ENCODE assay signal across 23 cellular contexts in genomic region chr7:125253454-125254182, GRCh38.
DNase-seq lines count a peak whose midpoint lies in the region; FAIRE-seq and TF ChIP-seq lines count a peak whose summit lies in the region.
"Had no signal": no experiment of that assay in that cellular context is flagged by ENCODE, and none has a peak within 500 bp of the region (broad histone marks: within the 10 kb centered on the region; RNA-seq: fewer than 3 reads in every experiment).

No MANE protein-coding gene starts in this region.

- H3K9me1 ChIP-seq in endothelial cell of umbilical vein (replicated peaks; ENCODE audit: control insufficient read depth, extremely low read depth, insufficient read depth, low read length): no peaks in the 10 kb centered on the region

- H3K23ac ChIP-seq in mesenchymal stem cell (ENCODE audit: low read length in 2 of 2): no peak overlapping the region

- no peaks in the 10 kb centered on the region for H3K79me2 ChIP-seq in PC-9 (ENCODE audit: low read depth)
- no peaks in the 10 kb centered on the region for H3K79me2 ChIP-seq in endothelial cell of umbilical vein (ENCODE audit: control insufficient read depth, insufficient read depth, low read length)

- H3K9me2 ChIP-seq in PC-9 (ENCODE audit: insufficient read depth): no peaks in the 10 kb centered on the region; the same call in 1 of the 2 replicates

- no peak overlapping the region for H3K9ac ChIP-seq in endothelial cell of umbilical vein (replicated peaks; ENCODE audit: extremely low read depth, insufficient read depth, low read length)
- H3K9ac ChIP-seq in mesenchymal stem cell (ENCODE audit: low read length): no peak overlapping the region
- H3K9ac ChIP-seq: GM23248, KMS-11 had no signal

- no TSS peak for BruUV-seq in PC-9 (replicated peaks; lab: Mats Ljungman, UMichigan)
- no TSS peak for BruUV-seq in endothelial cell of umbilical vein (replicated peaks; lab: Mats Ljungman, UMichigan)

- H3K27ac ChIP-seq in PC-9 (no peak overlapping the region), endothelial cell of umbilical vein (ENCODE audit: insufficient read depth, low read depth, low read length) (no peak overlapping the region), mesenchymal stem cell (ENCODE audit: low read length, poor library complexity, severe bottlenecking) (no peak overlapping the region), ascending aorta (no peak overlapping the region)
- H3K27ac ChIP-seq: GM23248, KMS-11, neutrophil, Peyer's patch, sigmoid colon, SJSA1 had no signal

- no peak overlapping the region for H2AK5ac ChIP-seq in mesenchymal stem cell (ENCODE audit: low read length, severe bottlenecking)

- WGBS in mesenchymal stem cell: 86% methylated on average over 2 of the region's 2 CpGs

- no peak overlapping the region for H2BK5ac ChIP-seq in mesenchymal stem cell (ENCODE audit: low read depth, low read length, poor library complexity, severe bottlenecking)

- no peak overlapping the region for H3K18ac ChIP-seq in mesenchymal stem cell (ENCODE audit: low read depth in 1 of 2, low read length in 2 of 2)

- DNase-seq in HPDE6-E6E7 (ENCODE audit: extremely low spot score) (peak; percentile 55), PC-9 (peak in 1 of 2 experiments; percentile 77), endothelial cell of umbilical vein (ENCODE audit: low read depth, low spot score) (no peak), mesenchymal stem cell (peak; percentile 6), ascending aorta (ENCODE audit: low spot score in 2 of 2) (no peak), GM10266 (ENCODE audit: extremely low spot score) (no peak)
- no peak for DNase-seq in activated CD8-positive, alpha-beta memory T cell treated with anti-CD3 and anti-CD28 coated beads, Interleukin-2, amount 50 U/mL, for 4 hours
- DNase-seq: activated CD4-positive, alpha-beta T cell treated with anti-CD3 and anti-CD28 coated beads for 1 hour; activated CD8-positive, alpha-beta T cell treated with anti-CD3 and anti-CD28 coated beads for 36 hours; C1 segment of cervical spinal cord; EL; GM23248; NCI-H1694; NCI-H2171 treated with DMSO at 0.1 percent for 48 hours; NCI-H510A treated with DMSO at 0.1 percent for 48 hours; Peyer's patch; sigmoid colon; stimulated activated CD4-positive, alpha-beta T cell treated with anti-CD3 and anti-CD28 coated beads, Interleukin-4, amount 100 ng/mL, for 4 hours; substantia nigra had no signal

- H4K8ac ChIP-seq in mesenchymal stem cell (ENCODE audit: low read length): no peak overlapping the region

- H4K20me1 ChIP-seq in PC-9 (ENCODE audit: insufficient read depth) (no peaks in the 10 kb centered on the region), endothelial cell of umbilical vein (replicated peaks; ENCODE audit: control insufficient read depth, extremely low read depth, insufficient read depth, low read length) (no peaks in the 10 kb centered on the region)

- H3K9me3 ChIP-seq in PC-9 (ENCODE audit: insufficient read depth, low read depth): no peaks in the 10 kb centered on the region
- H3K9me3 ChIP-seq in endothelial cell of umbilical vein (replicated peaks; ENCODE audit: control insufficient read depth, insufficient read depth, low read length): no peaks in the 10 kb centered on the region
- peaks cover 5% of the 10 kb centered on the region for H3K9me3 ChIP-seq in mesenchymal stem cell (ENCODE audit: control insufficient read depth, low read length)
- no peaks in the 10 kb centered on the region for H3K9me3 ChIP-seq in ascending aorta
- H3K9me3 ChIP-seq: neutrophil, Peyer's patch, sigmoid colon, SJSA1 had no signal

- H3K4me2 ChIP-seq in PC-9 (no peak overlapping the region), endothelial cell of umbilical vein (ENCODE audit: insufficient read depth, low read length) (no peak overlapping the region), mesenchymal stem cell (ENCODE audit: low read length, poor library complexity, severe bottlenecking) (no peak overlapping the region)
- H3K4me2 ChIP-seq: KMS-11 had no signal

- CTCF ChIA-PET in PC-9 (lab: Charles Lee): no interaction called here
- CTCF ChIA-PET in endothelial cell of umbilical vein (lab: Charles Lee): no interaction called here

- H2BK15ac ChIP-seq in mesenchymal stem cell (ENCODE audit: low read depth, poor library complexity, severe bottlenecking): no peak overlapping the region

- no peak overlapping the region for H3K4me3 ChIP-seq in PC-9
- no peak overlapping the region for H3K4me3 ChIP-seq in endothelial cell of umbilical vein (replicated peaks in 1 of 3; ENCODE audit: insufficient read depth in 1 of 3, low read depth in 1 of 3, low read length in 3 of 3)
- no peak overlapping the region for H3K4me3 ChIP-seq in mesenchymal stem cell (ENCODE audit: insufficient read depth in 1 of 2, low read depth in 1 of 2, low read length in 2 of 2)
- H3K4me3 ChIP-seq in ascending aorta: no peak overlapping the region
- H3K4me3 ChIP-seq: GM23248, Peyer's patch, sigmoid colon, SJSA1 had no signal

- H2BK12ac ChIP-seq in mesenchymal stem cell (ENCODE audit: low read length in 2 of 2): no peak overlapping the region

- POLR2A ChIA-PET in PC-9 (lab: Charles Lee; ENCODE audit: unreplicated experiment) (no interaction called here), endothelial cell of umbilical vein (lab: Charles Lee) (no interaction called here)

- FAIRE-seq in endothelial cell of umbilical vein (lab: Jason Lieb, UNC): no peak
- FAIRE-seq: TTC549 had no signal

- H3K27me3 ChIP-seq in PC-9 (ENCODE audit: insufficient read depth, low read depth) (no peaks in the 10 kb centered on the region), endothelial cell of umbilical vein (ENCODE audit: control insufficient read depth in 2 of 2, insufficient read depth in 2 of 2, low read length in 2 of 2) (no peaks in the 10 kb centered on the region), mesenchymal stem cell (ENCODE audit: control insufficient read depth in 1 of 2, insufficient read depth in 1 of 2, low read length in 2 of 2) (no peaks in the 10 kb centered on the region), ascending aorta (no peaks in the 10 kb centered on the region)
- H3K27me3 ChIP-seq: neutrophil, Peyer's patch, sigmoid colon, SJSA1 had no signal

- dilution Hi-C loops in endothelial cell of umbilical vein (cut with MboI; ENCODE audit: extremely low pct_ligation_motif_present, low sequenced_read_pairs): no loop called here

- no peaks in the 10 kb centered on the region for H3K36me3 ChIP-seq in PC-9 (ENCODE audit: low read depth)
- no peaks in the 10 kb centered on the region for H3K36me3 ChIP-seq in endothelial cell of umbilical vein (ENCODE audit: control insufficient read depth in 2 of 2, extremely low read depth in 1 of 2, insufficient read depth in 2 of 2, low read length in 2 of 2)
- H3K36me3 ChIP-seq in mesenchymal stem cell (ENCODE audit: control insufficient read depth in 1 of 2, insufficient read depth in 2 of 2, low read depth in 1 of 2, low read length in 2 of 2): no peaks in the 10 kb centered on the region
- no peaks in the 10 kb centered on the region for H3K36me3 ChIP-seq in ascending aorta
- H3K36me3 ChIP-seq: neutrophil, Peyer's patch, sigmoid colon, SJSA1 had no signal

- H2AFZ ChIP-seq in PC-9 (peak overlapping the region; percentile 57; the same call in 1 of the 2 replicates), endothelial cell of umbilical vein (ENCODE audit: low read depth, low read length) (peak overlapping the region; percentile 57), mesenchymal stem cell (ENCODE audit: low read depth, low read length) (no peak overlapping the region)
- H2AFZ ChIP-seq: GM23248 had no signal

- H4K91ac ChIP-seq in mesenchymal stem cell (ENCODE audit: low read length): no peak overlapping the region

- intact Hi-C loops in PC-9 (cut with micrococcal nuclease; ENCODE audit: unreplicated experiment): no loop called here
- intact Hi-C loops in endothelial cell of umbilical vein (cut with micrococcal nuclease): no loop called here
- intact Hi-C loops in ascending aorta (cut with DNase I): no loop called here

- TF ChIP-seq CTCF in PC-9 (conservative IDR thresholded peaks at IDR 0.05) (no peak), endothelial cell of umbilical vein (IDR thresholded peaks at IDR 0.05; ENCODE audit: extremely low read depth in 1 of 2, insufficient read depth in 1 of 2, low read depth in 1 of 2, low read length in 2 of 2) (no peak), ascending aorta (IDR thresholded peaks at IDR 0.05) (no peak), GM10266 (IDR thresholded peaks at IDR 0.05; ENCODE audit: control insufficient read depth, insufficient read depth, low read depth, missing control alignments) (no peak)

- H3K4ac ChIP-seq in mesenchymal stem cell (ENCODE audit: low read depth in 1 of 2, low read length in 2 of 2): no peak overlapping the region

- no peak for TF ChIP-seq POLR2A in endothelial cell of umbilical vein (IDR thresholded peaks at IDR 0.05; ENCODE audit: low read depth, low read length)

- H3K4me1 ChIP-seq in PC-9 (replicated peaks; ENCODE audit: insufficient read depth) (no peaks in the 10 kb centered on the region), endothelial cell of umbilical vein (ENCODE audit: control insufficient read depth, extremely low read depth, insufficient read depth, low read length) (no peaks in the 10 kb centered on the region), mesenchymal stem cell (ENCODE audit: control insufficient read depth, insufficient read depth, low read depth, low read length) (peaks cover 1% of the 10 kb centered on the region), ascending aorta (no peaks in the 10 kb centered on the region)
- H3K4me1 ChIP-seq: Peyer's patch, sigmoid colon, SJSA1 had no signal

- H2BK120ac ChIP-seq in mesenchymal stem cell (ENCODE audit: low read depth, low read length): no peak overlapping the region

- H3F3A ChIP-seq in PC-9 (ENCODE audit: insufficient read depth, low read depth): no peaks in the 10 kb centered on the region

- H3K14ac ChIP-seq in mesenchymal stem cell (ENCODE audit: low read length in 2 of 2): no peak overlapping the region

- no peaks in the 10 kb centered on the region for H3K79me1 ChIP-seq in mesenchymal stem cell (replicated peaks; ENCODE audit: low read length, poor library complexity, severe bottlenecking)

TF ChIP-seq in endothelial cell of umbilical vein, 7 proteins besides CTCF, POLR2A, EP300 and RAD21:
- TF ChIP-seq FOS (IDR thresholded peaks at IDR 0.05; ENCODE audit: borderline replicate concordance, insufficient read depth, low read length): no peak
- no peak for TF ChIP-seq POLR2AphosphoS5 (IDR thresholded peaks at IDR 0.05; ENCODE audit: insufficient read depth, low read depth, low read length)
- TF ChIP-seq MYC (IDR thresholded peaks at IDR 0.05; ENCODE audit: low read depth, low read length): no peak
- no peak for TF ChIP-seq JUN (IDR thresholded peaks at IDR 0.05; ENCODE audit: borderline replicate concordance, insufficient read depth, insufficient read length, low read depth)
- TF ChIP-seq MAX (IDR thresholded peaks at IDR 0.05; ENCODE audit: insufficient read depth, insufficient read length): no peak
- TF ChIP-seq GATA2 (IDR thresholded peaks at IDR 0.05; ENCODE audit: insufficient read depth, insufficient read length, low read depth, low read length): no peak
- TF ChIP-seq EZH2 (IDR thresholded peaks at IDR 0.05; ENCODE audit: borderline replicate concordance, low read depth, low read length, severe bottlenecking): no peak

Comparison
In these comparisons a context has a peak if more than half of its experiments do, and no peak if none do; other contexts are left out.
1. DNase-seq: peak in HPDE6-E6E7 (single experiment) and mesenchymal stem cell (single experiment); none in endothelial cell of umbilical vein (single experiment), ascending aorta (0 of 2), GM10266 (single experiment) and activated CD8-positive, alpha-beta memory T cell treated with anti-CD3 and anti-CD28 coated beads, Interleukin-2, amount 50 U/mL, for 4 hours (single experiment).